Comparison of ENCODE assay signal across 9 cellular contexts in the genomic region with DNA sequence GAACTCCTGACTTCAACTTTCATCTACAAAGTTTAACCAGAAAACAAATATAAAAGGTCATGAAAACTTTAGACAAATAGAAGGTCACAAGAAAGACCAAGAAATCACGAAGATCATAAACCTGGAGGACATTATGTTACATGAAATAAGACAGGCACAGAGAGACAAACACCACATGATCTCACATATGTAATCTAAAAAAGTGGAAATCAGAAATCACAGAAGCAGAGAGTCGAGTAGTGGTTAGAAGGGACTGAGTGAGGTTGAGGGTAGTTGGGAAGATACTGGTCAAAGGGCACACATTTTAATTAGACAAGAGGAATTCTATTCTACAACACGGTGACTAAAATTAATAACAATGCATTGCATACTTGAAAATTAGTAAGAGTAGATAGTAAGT. TPM values are rescaled to one million over a fixed set of nuclear protein-coding genes. Genes with fewer than 3 reads are reported as not detected.
DNase-seq lines count a peak whose midpoint lies in the region; ATAC-seq, FAIRE-seq and TF ChIP-seq lines count a peak whose summit lies in the region.
"Had no signal": no experiment of that assay in that cellular context is flagged by ENCODE, and none has a peak within 500 bp of the region (broad histone marks: within the 10 kb centered on the region; RNA-seq: fewer than 3 reads in every experiment).

No MANE protein-coding gene starts in this region.

- H3K27me3 Mint-ChIP-seq in stimulated activated naive CD8-positive, alpha-beta T cell treated with anti-CD3 and anti-CD28 coated beads, Interleukin-15, Interleukin-2, amounts not matched to agents 100 ng/mL and 50 ng/mL, for 24 hours: no peaks in the 10 kb centered on the region

- peak overlapping the region; percentile 77 for H3K27ac Mint-ChIP-seq in stimulated activated naive CD8-positive, alpha-beta T cell treated with anti-CD3 and anti-CD28 coated beads, Interleukin-15, Interleukin-2, amounts not matched to agents 100 ng/mL and 50 ng/mL, for 24 hours

- DNase-seq in stimulated activated naive CD8-positive, alpha-beta T cell treated with anti-CD3 and anti-CD28 coated beads, Interleukin-15, Interleukin-2, amounts not matched to agents 100 U/mL and 50 U/mL, for 24 hours: no peak
- DNase-seq in pancreas (no peak), KG1 (lab: John Stamatoyannopoulos, UW) (no peak), NCI-H524 (lab: John Stamatoyannopoulos, UW) (no peak)
- DNase-seq: activated CD4-positive, alpha-beta T cell treated with anti-CD3 and anti-CD28 coated beads, Interleukin-2, amount 50 U/mL, for 4 hours had no signal

- H3K4me1 Mint-ChIP-seq in stimulated activated naive CD8-positive, alpha-beta T cell treated with anti-CD3 and anti-CD28 coated beads, Interleukin-15, Interleukin-2, amounts not matched to agents 100 ng/mL and 50 ng/mL, for 24 hours (ENCODE audit: low read depth): peaks cover 26% of the 10 kb centered on the region

- no peak for ATAC-seq in stimulated activated naive CD8-positive, alpha-beta T cell treated with anti-CD3 and anti-CD28 coated beads, Interleukin-15, Interleukin-2, amounts not matched to agents 100 U/mL and 50 U/mL, for 24 hours
- no peak for ATAC-seq in pancreas
- ATAC-seq in GM19395 (IDR thresholded peaks at IDR 0.05; ENCODE audit: unreplicated experiment): no peak

- peaks cover 32% of the 10 kb centered on the region for H3K36me3 Mint-ChIP-seq in stimulated activated naive CD8-positive, alpha-beta T cell treated with anti-CD3 and anti-CD28 coated beads, Interleukin-15, Interleukin-2, amounts not matched to agents 100 ng/mL and 50 ng/mL, for 24 hours (ENCODE audit: low read depth)

- intact Hi-C loops in pancreas (cut with DNase I): no loop called here

- H3K4me3 ChIP-seq in iPS-18a (ENCODE audit: low read length): peak overlapping the region; percentile 81
- peak overlapping the region in 2 of 4 donors; percentile 58 to 63 for H3K4me3 ChIP-seq in pancreas

- no peaks in the 10 kb centered on the region for H3K9me3 ChIP-seq in iPS-18a (ENCODE audit: control insufficient read depth, low read depth, low read length)
- H3K9me3 ChIP-seq in pancreas: no peaks in the 10 kb centered on the region

- H3K4me1 ChIP-seq in iPS-18a (ENCODE audit: control insufficient read depth, low read depth, low read length): peaks cover 8% of the 10 kb centered on the region
- peaks cover 0 to 30% (median 15%) of the 10 kb centered on the region in 3 donors for H3K4me1 ChIP-seq in pancreas

- H3K27ac ChIP-seq in VCaP (peak overlapping the region; percentile 93), iPS-18a (ENCODE audit: low read length) (no peak overlapping the region), pancreas (no peak overlapping the region)

- WGBS in pancreas, 2 donors: 6 to 9% methylated on average over 3 of the region's 3 CpGs

- FAIRE-seq in pancreas (lab: Jason Lieb, UNC): no peak

- peaks cover 14% of the 10 kb centered on the region for H3K36me3 ChIP-seq in iPS-18a (ENCODE audit: control insufficient read depth, low read depth, low read length)
- peaks cover 0 to 5% (median 2%) of the 10 kb centered on the region in 3 donors for H3K36me3 ChIP-seq in pancreas

- peak overlapping the region; percentile 86 for H3K4me3 Mint-ChIP-seq in stimulated activated naive CD8-positive, alpha-beta T cell treated with anti-CD3 and anti-CD28 coated beads, Interleukin-15, Interleukin-2, amounts not matched to agents 100 ng/mL and 50 ng/mL, for 24 hours

- no peaks in the 10 kb centered on the region for H3K9me3 Mint-ChIP-seq in stimulated activated naive CD8-positive, alpha-beta T cell treated with anti-CD3 and anti-CD28 coated beads, Interleukin-15, Interleukin-2, amounts not matched to agents 100 ng/mL and 50 ng/mL, for 24 hours

- H3K9ac ChIP-seq in iPS-18a (ENCODE audit: low read length): no peak overlapping the region

- no peaks in the 10 kb centered on the region for H3K27me3 ChIP-seq in iPS-18a (ENCODE audit: control insufficient read depth, insufficient read depth, low read length)
- H3K27me3 ChIP-seq in pancreas: no peaks in the 10 kb centered on the region

- TF ChIP-seq CTCF in VCaP (conservative IDR thresholded peaks at IDR 0.05) (no peak), pancreas (IDR thresholded peaks at IDR 0.05) (no peak)

RNA-seq across cellular contexts. Expression of gene GCFC2, which starts 1.4 kb away (rescaled TPM):
- total RNA-seq in pancreas: 10 to 100 TPM; 11.5 to 17.9 (median 14.3) TPM
- polyA plus RNA-seq in pancreas: 10 to 100 TPM; 21.5 to 22.5 TPM
